Comparison of ENCODE assay signal across 38 cellular contexts in genomic region chr10:121739114-121739513, GRCh38.
"Had no signal": no experiment of that assay in that cellular context is flagged by ENCODE, and none has a peak within 500 bp of the region (broad histone marks: within the 10 kb centered on the region; RNA-seq: fewer than 3 reads in every experiment).

No MANE protein-coding gene starts in this region.

- DNase-seq: activated CD4-positive, alpha-beta memory T cell treated with anti-CD3 and anti-CD28 coated beads, Interleukin-2, amount 10 ng/mL, durations not matched to agents 7 days and 5 days; activated CD4-positive, alpha-beta T cell treated with anti-CD3 and anti-CD28 coated beads for 1 hour; activated CD4-positive, alpha-beta T cell treated with anti-CD3 and anti-CD28 coated beads for 36 hours; activated CD4-positive, alpha-beta T cell treated with anti-CD3 and anti-CD28 coated beads for 48 hours; activated CD4-positive, alpha-beta T cell treated with anti-CD3 and anti-CD28 coated beads, Interleukin-2, amount 10 ng/mL, durations not matched to agents 7 days and 5 days; activated CD4-positive, alpha-beta T cell treated with anti-CD3 and anti-CD28 coated beads, Interleukin-2, amount 50 U/mL, for 48 hours; activated CD4-positive, CD25-positive, alpha-beta regulatory T cell; activated CD8-positive, alpha-beta memory T cell treated with anti-CD3 and anti-CD28 coated beads for 24 hours; activated CD8-positive, alpha-beta memory T cell treated with anti-CD3 and anti-CD28 coated beads, Interleukin-2, amount 10 ng/mL, durations not matched to agents 7 days and 5 days; activated CD8-positive, alpha-beta memory T cell treated with anti-CD3 and anti-CD28 coated beads, Interleukin-2, amount 50 U/mL, for 48 hours; activated CD8-positive, alpha-beta T cell treated with anti-CD3 and anti-CD28 coated beads, Interleukin-2, amount 10 ng/mL, durations not matched to agents 7 days and 5 days; activated effector memory CD4-positive, alpha-beta T cell treated with Interleukin-2 at 50 U/mL for 16 hours; activated gamma-delta T cell; activated naive CD4-positive, alpha-beta T cell treated with anti-CD3 and anti-CD28 coated beads, Interleukin-2, amount 10 ng/mL, durations not matched to agents 7 days and 5 days; activated naive CD4-positive, alpha-beta T cell treated with Interleukin-2 at 50 U/mL for 16 hours; activated naive CD8-positive, alpha-beta T cell treated with anti-CD3 and anti-CD28 coated beads, Interleukin-2, amount 10 ng/mL, durations not matched to agents 7 days and 5 days; activated naive CD8-positive, alpha-beta T cell treated with anti-CD3 and anti-CD28 coated beads, Interleukin-2, amount 50 U/mL, for 24 hours; activated T-cell treated with anti-CD3 and anti-CD28 coated beads, Interleukin-2, amount 50 U/mL, for 24 hours; activated T-cell treated with anti-CD3 and anti-CD28 coated beads, Interleukin-2, amount 50 U/mL, for 48 hours; amygdala; anterior cingulate cortex; caudate nucleus; cerebellar nuclear complex; T-helper 1 cell; T-helper 2 cell; T-helper 9 cell had no signal

- ATAC-seq: activated CD4-positive, alpha-beta T cell treated with anti-CD3 and anti-CD28 coated beads for 36 hours; activated CD4-positive, CD25-positive, alpha-beta regulatory T cell treated with anti-CD3 and anti-CD28 coated beads, Interleukin-2, amount 50 U/mL, for 24 hours; activated CD8-positive, alpha-beta memory T cell treated with anti-CD3 and anti-CD28 coated beads, Interleukin-2, amount 10 ng/mL, durations not matched to agents 7 days and 5 days; activated CD8-positive, alpha-beta T cell treated with anti-CD3 and anti-CD28 coated beads, Interleukin-2, amount 10 ng/mL, durations not matched to agents 7 days and 5 days; activated naive CD8-positive, alpha-beta T cell treated with anti-CD3 and anti-CD28 coated beads, Interleukin-2, amount 50 U/mL, for 24 hours had no signal

- H3K4me3 ChIP-seq: ascending aorta, cardiac muscle cell had no signal

- H3K4me1 Mint-ChIP-seq: activated naive CD4-positive, alpha-beta T cell treated with anti-CD3 and anti-CD28 coated beads, Interleukin-2, amount 10 ng/mL, durations not matched to agents 7 days and 5 days had no signal

- H3K4me3 Mint-ChIP-seq: activated CD4-positive, alpha-beta memory T cell treated with anti-CD3 and anti-CD28 coated beads, Interleukin-2, amount 10 ng/mL, durations not matched to agents 7 days and 5 days; activated CD4-positive, alpha-beta T cell treated with anti-CD3 and anti-CD28 coated beads for 36 hours; activated CD4-positive, alpha-beta T cell treated with anti-CD3 and anti-CD28 coated beads, Interleukin-2, amount 10 ng/mL, durations not matched to agents 7 days and 5 days; activated CD8-positive, alpha-beta memory T cell treated with anti-CD3 and anti-CD28 coated beads, Interleukin-2, amount 10 ng/mL, durations not matched to agents 7 days and 5 days; activated CD8-positive, alpha-beta T cell treated with anti-CD3 and anti-CD28 coated beads, Interleukin-2, amount 10 ng/mL, durations not matched to agents 7 days and 5 days; activated naive CD4-positive, alpha-beta T cell treated with anti-CD3 and anti-CD28 coated beads, Interleukin-2, amount 10 ng/mL, durations not matched to agents 7 days and 5 days; activated naive CD8-positive, alpha-beta T cell; activated naive CD8-positive, alpha-beta T cell treated with anti-CD3 and anti-CD28 coated beads, Interleukin-2, amount 10 ng/mL, durations not matched to agents 7 days and 5 days; activated naive CD8-positive, alpha-beta T cell treated with anti-CD3 and anti-CD28 coated beads, Interleukin-2, amount 50 U/mL, for 24 hours; activated T-cell treated with anti-CD3 and anti-CD28 coated beads, Interleukin-2, amount 50 U/mL, for 24 hours; brain; central memory CD8-positive, alpha-beta T cell; T-helper 1 cell treated with Interleukin-12 subunit alpha and Interleukin-12 subunit beta and Interleukin-4 antibody, amounts not matched to agents 30 μg/mL and 1 μg/mL, for 36 hours; T-helper 2 cell treated with Interferon-gamma antibody and Interleukin-4, amounts not matched to agents 5 μg/mL and 100 μg/mL, for 36 hours had no signal

- FAIRE-seq: bronchial epithelial cell, TTC549 had no signal

- H3K27ac Mint-ChIP-seq: activated CD4-positive, alpha-beta memory T cell treated with anti-CD3 and anti-CD28 coated beads, Interleukin-2, amount 10 ng/mL, durations not matched to agents 7 days and 5 days; activated CD4-positive, alpha-beta T cell treated with anti-CD3 and anti-CD28 coated beads for 36 hours; activated CD4-positive, alpha-beta T cell treated with anti-CD3 and anti-CD28 coated beads, Interleukin-2, amount 10 ng/mL, durations not matched to agents 7 days and 5 days; activated CD8-positive, alpha-beta memory T cell treated with anti-CD3 and anti-CD28 coated beads, Interleukin-2, amount 10 ng/mL, durations not matched to agents 7 days and 5 days; activated CD8-positive, alpha-beta T cell treated with anti-CD3 and anti-CD28 coated beads, Interleukin-2, amount 10 ng/mL, durations not matched to agents 7 days and 5 days; activated naive CD4-positive, alpha-beta T cell treated with anti-CD3 and anti-CD28 coated beads, Interleukin-2, amount 10 ng/mL, durations not matched to agents 7 days and 5 days; activated naive CD8-positive, alpha-beta T cell; activated naive CD8-positive, alpha-beta T cell treated with anti-CD3 and anti-CD28 coated beads, Interleukin-2, amount 10 ng/mL, durations not matched to agents 7 days and 5 days; activated naive CD8-positive, alpha-beta T cell treated with anti-CD3 and anti-CD28 coated beads, Interleukin-2, amount 50 U/mL, for 24 hours; activated T-cell treated with anti-CD3 and anti-CD28 coated beads, Interleukin-2, amount 50 U/mL, for 24 hours; activated T-helper 2 cell treated with anti-CD3 and anti-CD28 coated beads, Interferon-gamma antibody, Interleukin-2, Interleukin-4, amounts not matched to agents 10 μg/mL and 5 μg/mL and 100 μg/mL, durations not matched to agents 14 hours and 24 hours and 36 hours; brain; T-helper 1 cell treated with Interleukin-12 subunit alpha and Interleukin-12 subunit beta and Interleukin-4 antibody, amounts not matched to agents 30 μg/mL and 1 μg/mL, for 36 hours; T-helper 2 cell treated with Interferon-gamma antibody and Interleukin-4, amounts not matched to agents 5 μg/mL and 100 μg/mL, for 36 hours had no signal

- H3K9me3 ChIP-seq: ascending aorta had no signal

- H3K27ac ChIP-seq: ascending aorta, cardiac muscle cell, VCaP had no signal

- H3K9me3 Mint-ChIP-seq: activated CD4-positive, alpha-beta memory T cell treated with anti-CD3 and anti-CD28 coated beads, Interleukin-2, amount 10 ng/mL, durations not matched to agents 7 days and 5 days; activated CD4-positive, alpha-beta T cell treated with anti-CD3 and anti-CD28 coated beads, Interleukin-2, amount 10 ng/mL, durations not matched to agents 7 days and 5 days; activated naive CD4-positive, alpha-beta T cell treated with anti-CD3 and anti-CD28 coated beads, Interleukin-2, amount 10 ng/mL, durations not matched to agents 7 days and 5 days; activated naive CD8-positive, alpha-beta T cell treated with anti-CD3 and anti-CD28 coated beads, Interleukin-2, amount 10 ng/mL, durations not matched to agents 7 days and 5 days; activated naive CD8-positive, alpha-beta T cell treated with anti-CD3 and anti-CD28 coated beads, Interleukin-2, amount 50 U/mL, for 24 hours; activated T-cell treated with anti-CD3 and anti-CD28 coated beads, Interleukin-2, amount 50 U/mL, for 24 hours; activated T-helper 2 cell treated with anti-CD3 and anti-CD28 coated beads, Interferon-gamma antibody, Interleukin-2, Interleukin-4, amounts not matched to agents 10 μg/mL and 5 μg/mL and 100 μg/mL, durations not matched to agents 14 hours and 24 hours and 36 hours; brain; central memory CD8-positive, alpha-beta T cell; T-helper 1 cell treated with Interleukin-12 subunit alpha and Interleukin-12 subunit beta and Interleukin-4 antibody, amounts not matched to agents 30 μg/mL and 1 μg/mL, for 36 hours; T-helper 2 cell treated with Interferon-gamma antibody and Interleukin-4, amounts not matched to agents 5 μg/mL and 100 μg/mL, for 36 hours had no signal

- H3K36me3 ChIP-seq: cardiac muscle cell had no signal

- H3K4me1 ChIP-seq: ascending aorta had no signal

- H3K27me3 ChIP-seq: ascending aorta, cardiac muscle cell had no signal
